Comparison of ENCODE assay signal across 19 cellular contexts in genomic region chr19:52226652-52227051, GRCh38. TPM values are rescaled to one million over a fixed set of nuclear protein-coding genes. Genes with fewer than 3 reads are reported as not detected.
A peak's percentile ranks its signal among the peaks of the same experiment; 100 is the strongest.
DNase-seq lines count a peak whose midpoint lies in the region; ATAC-seq and TF ChIP-seq lines count a peak whose summit lies in the region.
"Had no signal": no experiment of that assay in that cellular context is flagged by ENCODE, and none has a peak within 500 bp of the region (broad histone marks: within the 10 kb centered on the region; RNA-seq: fewer than 3 reads in every experiment).

No MANE protein-coding gene starts in this region.

- H3K27me3 ChIP-seq in SJCRH30 = no peaks in the 10 kb centered on the region
- H3K27me3 ChIP-seq: vagina had no signal

- H3K9me3 Mint-ChIP-seq in activated naive CD4-positive, alpha-beta T cell treated with anti-CD3 and anti-CD28 coated beads, Interleukin-2, amount 50 U/mL, for 72 hours = no peaks in the 10 kb centered on the region
- H3K9me3 Mint-ChIP-seq in activated T-cell treated with anti-CD3 and anti-CD28 coated beads, Interleukin-2, amount 50 U/mL, for 4 hours = no peaks in the 10 kb centered on the region
- no peaks in the 10 kb centered on the region for H3K9me3 Mint-ChIP-seq in effector memory CD8-positive, alpha-beta T cell
- H3K9me3 Mint-ChIP-seq: CD4-positive, CD25-positive, alpha-beta regulatory T cell had no signal

- peaks cover 67% of the 10 kb centered on the region for H3K36me3 ChIP-seq in SJCRH30

- H3K27ac ChIP-seq in SJCRH30 = no peak overlapping the region
- H3K27ac ChIP-seq: coronary artery, thoracic aorta, vagina had no signal

- H3K9me3 ChIP-seq in SJCRH30 (replicated peaks) = no peaks in the 10 kb centered on the region
- H3K9me3 ChIP-seq: thoracic aorta, vagina had no signal

- H3K4me3 Mint-ChIP-seq in activated T-cell treated with anti-CD3 and anti-CD28 coated beads, Interleukin-2, amount 50 U/mL, for 4 hours = no peak overlapping the region
- no peak overlapping the region for H3K4me3 Mint-ChIP-seq in effector memory CD8-positive, alpha-beta T cell
- H3K4me3 Mint-ChIP-seq: CD4-positive, CD25-positive, alpha-beta regulatory T cell had no signal

- no peak overlapping the region for H3K4me3 ChIP-seq in SJCRH30
- H3K4me3 ChIP-seq: coronary artery, thoracic aorta, vagina had no signal

- DNase-seq in activated naive CD4-positive, alpha-beta T cell treated with anti-CD3 and anti-CD28 coated beads, Interleukin-2, amount 50 U/mL, for 72 hours (ENCODE audit: low spot score in 2 of 2) = peak in 1 of 2 donors; percentile 26
- DNase-seq in activated naive CD4-positive, alpha-beta T cell treated with Interleukin-2 at 50 U/mL for 16 hours = no peak
- no peak for DNase-seq in activated T-cell treated with anti-CD3 and anti-CD28 coated beads, Interleukin-2, amount 50 U/mL, for 4 hours
- DNase-seq in effector memory CD8-positive, alpha-beta T cell = no peak
- DNase-seq in stimulated activated naive CD8-positive, alpha-beta T cell treated with anti-CD3 and anti-CD28 coated beads, Interleukin-15, Interleukin-2, amounts not matched to agents 100 U/mL and 50 U/mL, for 24 hours = no peak
- DNase-seq in SJCRH30 (no peak), GM10266 (ENCODE audit: extremely low spot score) (no peak)
- DNase-seq: amygdala; CD4-positive, CD25-positive, alpha-beta regulatory T cell; IMR-90; kidney glomerular epithelial cell; NCI-H1105 treated with DMSO at 0.1 percent for 48 hours; NCI-H2029 treated with DMSO at 0.1 percent for 48 hours; NCI-H345; retina had no signal

- no peaks in the 10 kb centered on the region for H3K27me3 Mint-ChIP-seq in activated T-cell treated with anti-CD3 and anti-CD28 coated beads, Interleukin-2, amount 50 U/mL, for 4 hours (ENCODE audit: low read depth)
- no peaks in the 10 kb centered on the region for H3K27me3 Mint-ChIP-seq in effector memory CD8-positive, alpha-beta T cell
- H3K27me3 Mint-ChIP-seq: CD4-positive, CD25-positive, alpha-beta regulatory T cell had no signal

- H3K36me3 Mint-ChIP-seq in activated naive CD4-positive, alpha-beta T cell treated with anti-CD3 and anti-CD28 coated beads, Interleukin-2, amount 50 U/mL, for 72 hours = peaks cover 17 to 63% of the 10 kb centered on the region in 2 donors
- peaks cover 52% of the 10 kb centered on the region for H3K36me3 Mint-ChIP-seq in activated T-cell treated with anti-CD3 and anti-CD28 coated beads, Interleukin-2, amount 50 U/mL, for 4 hours (ENCODE audit: insufficient read depth)
- H3K36me3 Mint-ChIP-seq in effector memory CD8-positive, alpha-beta T cell (ENCODE audit: insufficient read depth) = peaks cover 62% of the 10 kb centered on the region

- H3K4me1 ChIP-seq in SJCRH30 = no peaks in the 10 kb centered on the region
- H3K4me1 ChIP-seq: vagina had no signal

- ATAC-seq in activated naive CD4-positive, alpha-beta T cell treated with anti-CD3 and anti-CD28 coated beads, Interleukin-2, amount 50 U/mL, for 72 hours = peak; percentile 75 to 93
- ATAC-seq in activated T-cell treated with anti-CD3 and anti-CD28 coated beads, Interleukin-2, amount 50 U/mL, for 4 hours = peak; percentile 59 to 70
- no peak for ATAC-seq in effector memory CD8-positive, alpha-beta T cell (replicated peaks)
- ATAC-seq in stimulated activated naive CD8-positive, alpha-beta T cell treated with anti-CD3 and anti-CD28 coated beads, Interleukin-15, Interleukin-2, amounts not matched to agents 100 U/mL and 50 U/mL, for 24 hours = peak; percentile 44
- ATAC-seq: HCT116 had no signal

- peak overlapping the region; percentile 81 to 96 for H3K27ac Mint-ChIP-seq in activated naive CD4-positive, alpha-beta T cell treated with anti-CD3 and anti-CD28 coated beads, Interleukin-2, amount 50 U/mL, for 72 hours
- H3K27ac Mint-ChIP-seq in effector memory CD8-positive, alpha-beta T cell = peak overlapping the region; percentile 72 to 90

- TF ChIP-seq CTCF in GM10266 (IDR thresholded peaks at IDR 0.05; ENCODE audit: control insufficient read depth, insufficient read depth, low read depth, missing control alignments) = no peak

- peaks cover 9% of the 10 kb centered on the region for H3K4me1 Mint-ChIP-seq in activated T-cell treated with anti-CD3 and anti-CD28 coated beads, Interleukin-2, amount 50 U/mL, for 4 hours (ENCODE audit: low read depth)
- peaks cover 6 to 7% of the 10 kb centered on the region in 2 donors for H3K4me1 Mint-ChIP-seq in effector memory CD8-positive, alpha-beta T cell (ENCODE audit: low read depth in 2 of 2)

RNA-seq across cellular contexts. Expression of gene PPP2R1A, which starts 36.8 kb away (rescaled TPM):
- total RNA-seq in activated naive CD4-positive, alpha-beta T cell treated with anti-CD3 and anti-CD28 coated beads, Interleukin-2, amount 50 U/mL, for 72 hours = 100 to 1,000 TPM; 160 to 231 TPM
- total RNA-seq in activated T-cell treated with anti-CD3 and anti-CD28 coated beads, Interleukin-2, amount 50 U/mL, for 4 hours = 100 to 1,000 TPM; 297 to 317 (median 310) TPM
- total RNA-seq in SJCRH30 (2014; rRNA removed; shearing (Covaris generic)) = 175 and 190 TPM in 2 replicates

RNA-seq across cellular contexts. Expression of gene ZNF766, which starts 42.7 kb away (rescaled TPM):
- 10 to 100 TPM; 22.4 to 24.2 TPM for total RNA-seq in activated naive CD4-positive, alpha-beta T cell treated with anti-CD3 and anti-CD28 coated beads, Interleukin-2, amount 50 U/mL, for 72 hours
- total RNA-seq in activated T-cell treated with anti-CD3 and anti-CD28 coated beads, Interleukin-2, amount 50 U/mL, for 4 hours = 10 to 100 TPM; 13.1 to 15.9 (median 13.6) TPM
- 19.1 and 23.4 TPM in 2 replicates for total RNA-seq in SJCRH30 (2014; rRNA removed; shearing (Covaris generic))

RNA-seq across cellular contexts. Expression of gene ZNF836, which starts 55.2 kb away (rescaled TPM):
- 10 to 100 TPM; 11.8 to 11.9 TPM for total RNA-seq in activated naive CD4-positive, alpha-beta T cell treated with anti-CD3 and anti-CD28 coated beads, Interleukin-2, amount 50 U/mL, for 72 hours
- total RNA-seq in activated T-cell treated with anti-CD3 and anti-CD28 coated beads, Interleukin-2, amount 50 U/mL, for 4 hours = 1 to 10 TPM; 2.0 to 4.3 (median 3.3) TPM
- total RNA-seq in SJCRH30 (2014; rRNA removed; shearing (Covaris generic)) = 4.9 and 5.9 TPM in 2 replicates
